7 cellular contexts compared by ENCODE assay signal in genomic region chr21:17491716-17492414, GRCh38. TPM values are rescaled to one million over a fixed set of nuclear protein-coding genes. Genes with fewer than 3 reads are reported as not detected.
DNase-seq lines count a peak whose midpoint lies in the region; TF ChIP-seq lines count a peak whose summit lies in the region.

No MANE protein-coding gene starts in this region.

- H3F3A ChIP-seq in GM23248 (ENCODE audit: insufficient read depth), result peaks cover 25% of the 10 kb centered on the region
- H3F3A ChIP-seq in smooth muscle cell (ENCODE audit: low read depth), result peaks cover 19% of the 10 kb centered on the region

- H3K79me2 ChIP-seq in GM23248 (ENCODE audit: insufficient read depth) (no peaks in the 10 kb centered on the region), smooth muscle cell (ENCODE audit: low read depth) (no peaks in the 10 kb centered on the region)

- DNase-seq in GM23248 (peak; percentile 96), NCI-H226 (peak; percentile 94), choroid plexus epithelial cell (ENCODE audit: low read depth) (peak; percentile 99), smooth muscle cell (lab: John Stamatoyannopoulos, UW; ENCODE audit: unreplicated experiment) (no peak), DMS114 treated with DMSO at 0.1 percent for 48 hours (lab: John Stamatoyannopoulos, UW; ENCODE audit: unreplicated experiment) (no peak), occipital lobe (lab: John Stamatoyannopoulos, UW) (no peak)
- DNase-seq in activated naive CD8-positive, alpha-beta T cell treated with anti-CD3 and anti-CD28 coated beads for 36 hours, result no peak

- peak overlapping the region; percentile 74 for H3K4me2 ChIP-seq in GM23248 (ENCODE audit: unreplicated experiment)
- peak overlapping the region; percentile 59 for H3K4me2 ChIP-seq in smooth muscle cell

- H3K9ac ChIP-seq in GM23248 (0 out of 2 replicates have a peak overlapping the region, but pooled peaks have one; percentile 17), smooth muscle cell (ENCODE audit: low read depth) (peak overlapping the region; percentile 63)

- H3K36me3 ChIP-seq in GM23248 (ENCODE audit: low read depth) (no peaks in the 10 kb centered on the region), smooth muscle cell (ENCODE audit: low read depth) (no peaks in the 10 kb centered on the region)

- in situ Hi-C loops in GM23248 (cut with MboI), result no loop called here

- TF ChIP-seq CTCF in choroid plexus epithelial cell (conservative IDR thresholded peaks at IDR 0.05; ENCODE audit: low read depth, low read length) (no peak), smooth muscle cell (IDR thresholded peaks at IDR 0.05; ENCODE audit: borderline replicate concordance, insufficient read depth, poor library complexity, severe bottlenecking) (no peak)

- no peak overlapping the region for H2AFZ ChIP-seq in GM23248
- H2AFZ ChIP-seq in smooth muscle cell (ENCODE audit: low read depth), result no peak overlapping the region

- peak overlapping the region; percentile 44 for H3K27ac ChIP-seq in GM23248
- H3K27ac ChIP-seq in smooth muscle cell (ENCODE audit: low read depth), result peak overlapping the region; percentile 95

- H3K4me3 ChIP-seq in GM23248 (peak overlapping the region; percentile 42), choroid plexus epithelial cell (ENCODE audit: low read depth, low read length) (no peak overlapping the region), smooth muscle cell (no peak overlapping the region)

- H3K27me3 Mint-ChIP-seq in activated naive CD8-positive, alpha-beta T cell treated with anti-CD3 and anti-CD28 coated beads for 36 hours, result peaks cover 19% of the 10 kb centered on the region

- peaks cover 9% of the 10 kb centered on the region for H3K4me1 Mint-ChIP-seq in activated naive CD8-positive, alpha-beta T cell treated with anti-CD3 and anti-CD28 coated beads for 36 hours

- H3K27ac Mint-ChIP-seq in activated naive CD8-positive, alpha-beta T cell treated with anti-CD3 and anti-CD28 coated beads for 36 hours, result no peak overlapping the region

- peaks cover 23% of the 10 kb centered on the region for H3K4me1 ChIP-seq in GM23248 (ENCODE audit: insufficient read depth)
- peaks cover 18% of the 10 kb centered on the region for H3K4me1 ChIP-seq in smooth muscle cell (ENCODE audit: low read depth)

- no peaks in the 10 kb centered on the region for H3K36me3 Mint-ChIP-seq in activated naive CD8-positive, alpha-beta T cell treated with anti-CD3 and anti-CD28 coated beads for 36 hours

- H3K9me2 ChIP-seq in GM23248 (ENCODE audit: insufficient read depth), result no peaks in the 10 kb centered on the region

- 16 to 20% methylated on average over 7 of the region's 7 CpGs for WGBS in GM23248 (ENCODE audit: low coverage in 1 of 2, low lambda C conversion rate in 2 of 2, missing lambda C conversion rate in 2 of 2), 2 experiments
- 18% methylated on average over 7 of the region's 7 CpGs for WGBS in smooth muscle cell (ENCODE audit: low lambda C conversion rate)

- H3K27me3 ChIP-seq in GM23248 (replicated peaks; ENCODE audit: insufficient read depth) (no peaks in the 10 kb centered on the region; the same call in 1 of the 2 replicates), smooth muscle cell (ENCODE audit: low read depth) (no peaks in the 10 kb centered on the region)

- H4K20me1 ChIP-seq in GM23248 (ENCODE audit: insufficient read depth), result no peaks in the 10 kb centered on the region
- H4K20me1 ChIP-seq in smooth muscle cell (ENCODE audit: low read depth), result no peaks in the 10 kb centered on the region

- H3K4me3 Mint-ChIP-seq in activated naive CD8-positive, alpha-beta T cell treated with anti-CD3 and anti-CD28 coated beads for 36 hours, result no peak overlapping the region

- H3K9me3 ChIP-seq in GM23248 (ENCODE audit: low read depth) (no peaks in the 10 kb centered on the region), smooth muscle cell (replicated peaks; ENCODE audit: low read depth) (no peaks in the 10 kb centered on the region)

- no peaks in the 10 kb centered on the region for H3K9me3 Mint-ChIP-seq in activated naive CD8-positive, alpha-beta T cell treated with anti-CD3 and anti-CD28 coated beads for 36 hours

RNA-seq across cellular contexts. Expression of gene CXADR, which starts 21.0 kb away (rescaled TPM):
- not detected in 2 replicates for total RNA-seq in GM23248 (2014; rRNA removed; shearing (Covaris generic))
- polyA plus RNA-seq in GM23248 (2016; fragmentation: Nextera tagmentation; extraction: Ambion mirVana), result 0.23 TPM in 1 of 2 replicates, not detected in the other
- total RNA-seq in smooth muscle cell, result 42.0 and 55.2 TPM in 2 replicates
- 19.5 and 26.2 TPM in 2 replicates for polyA plus RNA-seq in smooth muscle cell
- 372 TPM for total RNA-seq in occipital lobe
- total RNA-seq in activated naive CD8-positive, alpha-beta T cell treated with anti-CD3 and anti-CD28 coated beads for 36 hours, result under 1 TPM; 0.56 to 0.92 TPM

Comparison
In these comparisons a context has a peak if more than half of its experiments do, and no peak if none do; other contexts are left out.
1. DNase-seq: peak in GM23248 (single experiment), NCI-H226 (single experiment) and choroid plexus epithelial cell (single experiment); none in smooth muscle cell (single experiment), DMS114 treated with DMSO at 0.1 percent for 48 hours (single experiment), occipital lobe (single experiment) and activated naive CD8-positive, alpha-beta T cell treated with anti-CD3 and anti-CD28 coated beads for 36 hours (single experiment).
2. RNA of gene CXADR, which starts 21.0 kb away (total RNA-seq): 372 TPM in occipital lobe (single experiment) and 42.0 to 55.2 TPM in smooth muscle cell; 0.56 to 0.92 TPM in activated naive CD8-positive, alpha-beta T cell treated with anti-CD3 and anti-CD28 coated beads for 36 hours and not detected in GM23248; every median in the first group is over 10 times any median in the second.